Comparison of ENCODE assay signal across 8 cellular contexts in the genomic region with DNA sequence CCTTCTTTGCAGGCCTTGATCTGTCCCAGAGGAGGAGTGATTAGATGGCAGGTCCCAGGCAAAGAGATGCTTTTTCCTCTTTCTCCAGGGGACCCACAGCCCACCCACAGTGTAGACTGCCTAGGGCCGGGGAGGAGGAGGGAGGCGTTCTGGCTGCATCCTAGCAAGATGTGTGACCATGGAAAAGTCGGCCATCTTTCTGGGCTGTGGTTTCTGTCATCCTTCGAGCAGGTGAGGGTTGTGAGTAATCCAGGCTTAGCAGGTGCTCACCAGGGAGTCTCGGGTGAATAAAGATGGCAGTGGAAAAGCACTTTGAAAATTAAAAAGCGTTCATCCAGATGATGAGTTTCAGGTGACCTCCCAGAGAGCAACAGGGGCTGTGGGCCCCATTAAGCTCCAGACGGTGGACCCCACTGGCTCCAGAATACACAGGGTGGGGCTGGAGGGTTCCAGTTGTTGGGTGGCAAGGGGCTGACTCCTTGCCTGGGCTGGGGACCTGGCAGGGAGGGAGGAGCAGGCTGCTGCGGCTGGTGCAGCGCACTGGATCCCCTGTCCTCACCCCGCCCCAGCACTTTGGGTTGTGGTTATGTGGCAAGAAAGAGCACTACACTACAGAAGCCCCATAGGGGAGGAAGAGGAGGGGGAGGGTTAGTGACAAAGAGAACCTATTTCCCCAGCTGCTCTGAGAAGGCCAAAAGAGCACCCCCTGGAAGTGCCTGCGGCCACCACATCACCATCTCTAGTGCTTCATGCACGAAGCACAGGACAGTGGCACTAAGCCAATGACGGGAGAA. TPM values are rescaled to one million over a fixed set of nuclear protein-coding genes. Genes with fewer than 3 reads are reported as not detected.
DNase-seq lines count a peak whose midpoint lies in the region; ATAC-seq, FAIRE-seq and TF ChIP-seq lines count a peak whose summit lies in the region.

No MANE protein-coding gene starts in this region.

- no peaks in the 10 kb centered on the region for H3K9me3 ChIP-seq in SJCRH30 (replicated peaks)
- no peaks in the 10 kb centered on the region for H3K9me3 ChIP-seq in neural progenitor cell (ENCODE audit: low read depth)

- no peaks in the 10 kb centered on the region for H3K27me3 ChIP-seq in SJCRH30
- H3K27me3 ChIP-seq in neural progenitor cell: no peaks in the 10 kb centered on the region

- H3K4me3 Mint-ChIP-seq in activated naive CD8-positive, alpha-beta T cell treated with anti-CD3 and anti-CD28 coated beads for 36 hours: peak overlapping the region; percentile 66
- H3K4me3 Mint-ChIP-seq in neural progenitor cell: no peak overlapping the region

- no peak overlapping the region; the same call in 1 of the 2 replicates for H3K27ac ChIP-seq in SJCRH30
- no peak overlapping the region for H3K27ac ChIP-seq in neural progenitor cell

- no peak for FAIRE-seq in D721Med (lab: Jason Lieb, UNC)

- peaks cover 31% of the 10 kb centered on the region for H3K4me1 ChIP-seq in SJCRH30
- no peaks in the 10 kb centered on the region for H3K4me1 ChIP-seq in neural progenitor cell

- no peak overlapping the region for H3K4me3 ChIP-seq in SJCRH30
- H3K4me3 ChIP-seq in neural progenitor cell: no peak overlapping the region

- H3K4me1 Mint-ChIP-seq in activated naive CD8-positive, alpha-beta T cell treated with anti-CD3 and anti-CD28 coated beads for 36 hours: peaks cover 60% of the 10 kb centered on the region
- H3K4me1 Mint-ChIP-seq in neural progenitor cell: peaks cover 31% of the 10 kb centered on the region

- H3K36me3 Mint-ChIP-seq in activated naive CD8-positive, alpha-beta T cell treated with anti-CD3 and anti-CD28 coated beads for 36 hours: peaks cover 5% of the 10 kb centered on the region
- no peaks in the 10 kb centered on the region for H3K36me3 Mint-ChIP-seq in neural progenitor cell

- no peak overlapping the region for H3K4me2 ChIP-seq in neural progenitor cell

- H3K79me2 ChIP-seq in neural progenitor cell (ENCODE audit: low read depth): no peaks in the 10 kb centered on the region

- H3K27ac Mint-ChIP-seq in activated naive CD8-positive, alpha-beta T cell treated with anti-CD3 and anti-CD28 coated beads for 36 hours: peak overlapping the region; percentile 90
- no peak overlapping the region for H3K27ac Mint-ChIP-seq in neural progenitor cell

- no peaks in the 10 kb centered on the region for H4K20me1 ChIP-seq in neural progenitor cell (ENCODE audit: low read depth)

- no peak overlapping the region for H3K9ac ChIP-seq in neural progenitor cell

- H3K27me3 Mint-ChIP-seq in activated naive CD8-positive, alpha-beta T cell treated with anti-CD3 and anti-CD28 coated beads for 36 hours: no peaks in the 10 kb centered on the region
- H3K27me3 Mint-ChIP-seq in neural progenitor cell (ENCODE audit: insufficient read depth, low read depth): peaks cover 13% of the 10 kb centered on the region

- H2AFZ ChIP-seq in neural progenitor cell (replicated peaks): no peak overlapping the region

- TF ChIP-seq CTCF in neural progenitor cell (IDR thresholded peaks at IDR 0.05) (no peak), D721Med (IDR thresholded peaks at IDR 0.05; ENCODE audit: insufficient read depth, missing control alignments) (no peak)

- no peaks in the 10 kb centered on the region for H3K36me3 ChIP-seq in SJCRH30
- H3K36me3 ChIP-seq in neural progenitor cell: no peaks in the 10 kb centered on the region

- peak; percentile 38 for ATAC-seq in GM18861 (IDR thresholded peaks at IDR 0.05; ENCODE audit: unreplicated experiment)
- peak; percentile 38 for ATAC-seq in HG02943 (IDR thresholded peaks at IDR 0.05; ENCODE audit: low read depth, unreplicated experiment)

- H3F3A ChIP-seq in neural progenitor cell (ENCODE audit: low read depth): no peaks in the 10 kb centered on the region

- H3K9me3 Mint-ChIP-seq in activated naive CD8-positive, alpha-beta T cell treated with anti-CD3 and anti-CD28 coated beads for 36 hours: no peaks in the 10 kb centered on the region
- no peaks in the 10 kb centered on the region for H3K9me3 Mint-ChIP-seq in neural progenitor cell

- DNase-seq in SJCRH30 (peak; percentile 60 to 67), OCI-M2 (lab: John Stamatoyannopoulos, UW; ENCODE audit: unreplicated experiment) (no peak), neural progenitor cell (ENCODE audit: low spot score) (no peak), D721Med (ENCODE audit: insufficient read length, low spot score) (no peak)
- peak; percentile 70 for DNase-seq in activated naive CD8-positive, alpha-beta T cell treated with anti-CD3 and anti-CD28 coated beads for 36 hours
- peak; percentile 30 for DNase-seq in stimulated activated CD8-positive, alpha-beta memory T cell treated with anti-CD3 and anti-CD28 coated beads, Interleukin-15, amount 100 ng/mL, for 1 hour (ENCODE audit: low read depth)

RNA-seq across cellular contexts. Expression of a gene that starts 23.7 kb away (rescaled TPM):
- 5.3 and 5.5 TPM in 2 replicates for total RNA-seq in SJCRH30 (2014; rRNA removed; shearing (Covaris generic))
- 10 to 100 TPM; 17.3 to 17.6 TPM for total RNA-seq in activated naive CD8-positive, alpha-beta T cell treated with anti-CD3 and anti-CD28 coated beads for 36 hours
- 0.12 TPM in 1 of 2 replicates, not detected in the other for total RNA-seq in neural progenitor cell (ENCODE audit: low replicate concordance)

Comparison
In these comparisons a context has a peak if more than half of its experiments do, and no peak if none do; other contexts are left out.
1. DNase-seq: peak in SJCRH30 (2 of 2), activated naive CD8-positive, alpha-beta T cell treated with anti-CD3 and anti-CD28 coated beads for 36 hours (single experiment) and stimulated activated CD8-positive, alpha-beta memory T cell treated with anti-CD3 and anti-CD28 coated beads, Interleukin-15, amount 100 ng/mL, for 1 hour (single experiment); none in OCI-M2 (single experiment), neural progenitor cell (single experiment) and D721Med (single experiment).